Comparison of ENCODE assay signal across 1 cellular context in the genomic region with DNA sequence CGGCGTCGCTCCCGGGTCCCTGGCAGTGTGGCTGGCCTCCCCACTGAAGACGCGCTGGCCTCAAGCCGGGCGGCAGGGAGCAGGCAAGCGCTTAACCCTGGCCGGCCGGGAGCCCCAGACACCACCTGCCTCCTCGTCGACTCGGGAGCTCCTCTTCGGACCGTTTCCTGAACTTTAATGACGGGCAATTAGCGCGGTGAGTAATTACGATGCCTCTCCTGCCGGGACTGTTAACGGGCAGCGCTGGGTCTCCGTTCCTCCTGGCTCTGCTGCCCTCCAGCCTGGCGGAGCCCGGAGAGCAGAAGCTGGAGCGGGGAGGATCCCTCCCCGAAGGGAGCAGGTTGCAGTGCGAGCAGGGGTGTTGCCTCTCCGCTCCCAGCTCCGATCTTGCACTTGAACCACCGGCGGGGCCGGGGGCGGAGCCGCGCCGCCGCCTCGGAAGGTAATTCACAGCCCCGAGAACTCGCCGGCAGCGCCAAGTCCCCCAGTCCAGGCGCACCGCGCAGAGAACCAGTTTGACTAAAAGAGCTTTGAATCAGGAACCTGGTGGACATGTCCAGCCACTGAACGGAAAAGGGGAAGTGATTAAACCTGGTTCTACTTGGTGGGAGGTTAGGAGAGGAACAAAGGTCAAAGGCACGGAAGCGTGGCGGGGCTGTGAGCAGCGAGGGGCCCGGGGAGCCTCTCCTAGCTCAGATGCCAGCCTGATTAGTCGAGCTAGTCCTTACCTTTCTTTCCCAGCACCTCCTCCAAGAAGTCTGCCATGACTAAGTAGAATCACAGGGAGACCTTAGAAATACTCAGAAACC.
TF ChIP-seq lines count a peak whose summit lies in the region.

No MANE protein-coding gene starts in this region.

TF ChIP-seq in HepG2, 621 proteins besides CTCF, POLR2A, EP300 and RAD21 (continued from another document and continues in another):
- TF ChIP-seq, protein P1, sequence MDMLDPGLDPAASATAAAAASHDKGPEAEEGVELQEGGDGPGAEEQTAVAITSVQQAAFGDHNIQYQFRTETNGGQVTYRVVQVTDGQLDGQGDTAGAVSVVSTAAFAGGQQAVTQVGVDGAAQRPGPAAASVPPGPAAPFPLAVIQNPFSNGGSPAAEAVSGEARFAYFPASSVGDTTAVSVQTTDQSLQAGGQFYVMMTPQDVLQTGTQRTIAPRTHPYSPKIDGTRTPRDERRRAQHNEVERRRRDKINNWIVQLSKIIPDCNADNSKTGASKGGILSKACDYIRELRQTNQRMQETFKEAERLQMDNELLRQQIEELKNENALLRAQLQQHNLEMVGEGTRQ (IDR thresholded peaks at IDR 0.05; ENCODE audit: low read depth, low read length), result no peak
- TF ChIP-seq, protein P1 (CRISPR knock-in tag; IDR thresholded peaks at IDR 0.05; ENCODE audit: borderline replicate concordance), result no peak
- TF ChIP-seq NR2F2 (IDR thresholded peaks at IDR 0.05; ENCODE audit: borderline replicate concordance, low read depth) (no peak), MBNL3 (CRISPR knock-in tag; conservative IDR thresholded peaks at IDR 0.05) (no peak), ATF1 (CRISPR knock-in tag; IDR thresholded peaks at IDR 0.05) (no peak), TOPORS (CRISPR knock-in tag; IDR thresholded peaks at IDR 0.05) (no peak; the same call in 1 of the 2 replicates), JUND (CRISPR knock-in tag; IDR thresholded peaks at IDR 0.05) (peak; percentile 17; the same call in 1 of the 2 replicates), ZNF660 (CRISPR knock-in tag; IDR thresholded peaks at IDR 0.05; ENCODE audit: borderline replicate concordance, low read depth) (no peak), PLRG1 (conservative IDR thresholded peaks at IDR 0.05) (no peak), RORA (CRISPR knock-in tag; IDR thresholded peaks at IDR 0.05) (no peak), ZBTB38 (CRISPR knock-in tag; IDR thresholded peaks at IDR 0.05) (no peak), GATAD2A (CRISPR knock-in tag; IDR thresholded peaks at IDR 0.05) (no peak; the same call in 1 of the 2 replicates), ARNT2 (CRISPR knock-in tag; IDR thresholded peaks at IDR 0.05; ENCODE audit: low read depth) (no peak), ZNF598 (CRISPR knock-in tag; IDR thresholded peaks at IDR 0.05; ENCODE audit: borderline replicate concordance) (no peak; the same call in 1 of the 2 replicates), ZNF484 (CRISPR knock-in tag; IDR thresholded peaks at IDR 0.05; ENCODE audit: borderline replicate concordance, low read depth) (no peak), ZNF446 (CRISPR knock-in tag; IDR thresholded peaks at IDR 0.05) (no peak), ZFP36L2 (CRISPR knock-in tag; IDR thresholded peaks at IDR 0.05) (no peak), U2AF2 (IDR thresholded peaks at IDR 0.05; ENCODE audit: low read depth, low read length) (no peak), TMF1 (CRISPR knock-in tag; IDR thresholded peaks at IDR 0.05; ENCODE audit: low read depth) (no peak), TCF7L2 (IDR thresholded peaks at IDR 0.05; ENCODE audit: low read depth, low read length) (no peak), ELF4 (CRISPR knock-in tag; IDR thresholded peaks at IDR 0.05; ENCODE audit: borderline replicate concordance) (no peak), KAT2B (IDR thresholded peaks at IDR 0.05; ENCODE audit: borderline replicate concordance, low read depth, low read length) (no peak), HHEX (CRISPR knock-in tag; IDR thresholded peaks at IDR 0.05) (no peak), ZNF354B (CRISPR knock-in tag; IDR thresholded peaks at IDR 0.05) (no peak), CHD4 (IDR thresholded peaks at IDR 0.05; ENCODE audit: borderline replicate concordance, low read length) (no peak), CEBPG (CRISPR knock-in tag; IDR thresholded peaks at IDR 0.05) (no peak), MLLT10 (CRISPR knock-in tag; IDR thresholded peaks at IDR 0.05) (no peak), KMT2A (CRISPR knock-in tag; IDR thresholded peaks at IDR 0.05) (peak; percentile 83; the same call in 1 of the 2 replicates), NCOR1 (IDR thresholded peaks at IDR 0.05; ENCODE audit: borderline replicate concordance, low read length) (peak; percentile 54), PHF20 (CRISPR knock-in tag; IDR thresholded peaks at IDR 0.05) (0 out of 2 replicates have a peak, but pooled peaks have one; percentile 12), ZNF563 (CRISPR knock-in tag; IDR thresholded peaks at IDR 0.05) (0 out of 2 replicates have a peak, but pooled peaks have one; percentile 27), KDM5B (CRISPR knock-in tag; IDR thresholded peaks at IDR 0.05; ENCODE audit: borderline replicate concordance) (peak; percentile 70; the same call in 1 of the 2 replicates), ZNF253 (CRISPR knock-in tag; IDR thresholded peaks at IDR 0.05; ENCODE audit: borderline replicate concordance) (no peak), ZNF331 (CRISPR knock-in tag; IDR thresholded peaks at IDR 0.05) (peak; percentile 33; the same call in 1 of the 2 replicates), PRPF4 (IDR thresholded peaks at IDR 0.05; ENCODE audit: low read depth, low read length, poor library complexity, severe bottlenecking) (no peak), ZNF546 (CRISPR knock-in tag; conservative IDR thresholded peaks at IDR 0.05) (no peak), RXRB (CRISPR knock-in tag; IDR thresholded peaks at IDR 0.05; ENCODE audit: borderline replicate concordance) (no peak), ZNF24 (IDR thresholded peaks at IDR 0.05) (no peak), MZF1 (CRISPR knock-in tag; IDR thresholded peaks at IDR 0.05; ENCODE audit: borderline replicate concordance) (no peak), ZNF143 (CRISPR knock-in tag; IDR thresholded peaks at IDR 0.05) (no peak), ZNF34 (CRISPR knock-in tag; IDR thresholded peaks at IDR 0.05; ENCODE audit: borderline replicate concordance) (no peak), FOXA3 (CRISPR knock-in tag; IDR thresholded peaks at IDR 0.05) (no peak), IKZF4 (CRISPR knock-in tag; IDR thresholded peaks at IDR 0.05; ENCODE audit: borderline replicate concordance, low read depth, not compliant biosample characterization) (no peak), MIER2 (CRISPR knock-in tag; IDR thresholded peaks at IDR 0.05) (no peak), POGZ (CRISPR knock-in tag; IDR thresholded peaks at IDR 0.05) (no peak; the same call in 1 of the 2 replicates), HMG20A (CRISPR knock-in tag; IDR thresholded peaks at IDR 0.05; ENCODE audit: borderline replicate concordance) (no peak), NFYC (CRISPR knock-in tag; IDR thresholded peaks at IDR 0.05) (no peak)
- TF ChIP-seq, protein P2, sequence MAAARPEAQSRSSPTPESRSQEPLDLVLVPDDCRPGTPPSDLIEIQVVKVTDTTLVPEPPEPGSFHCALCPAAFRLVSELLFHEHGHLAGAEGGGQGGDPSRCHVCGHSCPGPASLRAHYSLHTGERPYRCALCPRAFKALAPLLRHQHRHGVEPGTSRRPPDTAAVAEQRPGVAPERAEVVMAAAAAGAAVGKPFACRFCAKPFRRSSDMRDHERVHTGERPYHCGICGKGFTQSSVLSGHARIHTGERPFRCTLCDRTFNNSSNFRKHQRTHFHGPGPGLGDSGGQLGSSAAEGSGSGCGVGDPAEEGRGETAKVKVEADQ (CRISPR knock-in tag; IDR thresholded peaks at IDR 0.05; ENCODE audit: borderline replicate concordance), result no peak
- TF ChIP-seq, protein P3, sequence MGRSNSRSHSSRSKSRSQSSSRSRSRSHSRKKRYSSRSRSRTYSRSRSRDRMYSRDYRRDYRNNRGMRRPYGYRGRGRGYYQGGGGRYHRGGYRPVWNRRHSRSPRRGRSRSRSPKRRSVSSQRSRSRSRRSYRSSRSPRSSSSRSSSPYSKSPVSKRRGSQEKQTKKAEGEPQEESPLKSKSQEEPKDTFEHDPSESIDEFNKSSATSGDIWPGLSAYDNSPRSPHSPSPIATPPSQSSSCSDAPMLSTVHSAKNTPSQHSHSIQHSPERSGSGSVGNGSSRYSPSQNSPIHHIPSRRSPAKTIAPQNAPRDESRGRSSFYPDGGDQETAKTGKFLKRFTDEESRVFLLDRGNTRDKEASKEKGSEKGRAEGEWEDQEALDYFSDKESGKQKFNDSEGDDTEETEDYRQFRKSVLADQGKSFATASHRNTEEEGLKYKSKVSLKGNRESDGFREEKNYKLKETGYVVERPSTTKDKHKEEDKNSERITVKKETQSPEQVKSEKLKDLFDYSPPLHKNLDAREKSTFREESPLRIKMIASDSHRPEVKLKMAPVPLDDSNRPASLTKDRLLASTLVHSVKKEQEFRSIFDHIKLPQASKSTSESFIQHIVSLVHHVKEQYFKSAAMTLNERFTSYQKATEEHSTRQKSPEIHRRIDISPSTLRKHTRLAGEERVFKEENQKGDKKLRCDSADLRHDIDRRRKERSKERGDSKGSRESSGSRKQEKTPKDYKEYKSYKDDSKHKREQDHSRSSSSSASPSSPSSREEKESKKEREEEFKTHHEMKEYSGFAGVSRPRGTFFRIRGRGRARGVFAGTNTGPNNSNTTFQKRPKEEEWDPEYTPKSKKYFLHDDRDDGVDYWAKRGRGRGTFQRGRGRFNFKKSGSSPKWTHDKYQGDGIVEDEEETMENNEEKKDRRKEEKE (IDR thresholded peaks at IDR 0.05), result no peak
- TF ChIP-seq, protein P4, sequence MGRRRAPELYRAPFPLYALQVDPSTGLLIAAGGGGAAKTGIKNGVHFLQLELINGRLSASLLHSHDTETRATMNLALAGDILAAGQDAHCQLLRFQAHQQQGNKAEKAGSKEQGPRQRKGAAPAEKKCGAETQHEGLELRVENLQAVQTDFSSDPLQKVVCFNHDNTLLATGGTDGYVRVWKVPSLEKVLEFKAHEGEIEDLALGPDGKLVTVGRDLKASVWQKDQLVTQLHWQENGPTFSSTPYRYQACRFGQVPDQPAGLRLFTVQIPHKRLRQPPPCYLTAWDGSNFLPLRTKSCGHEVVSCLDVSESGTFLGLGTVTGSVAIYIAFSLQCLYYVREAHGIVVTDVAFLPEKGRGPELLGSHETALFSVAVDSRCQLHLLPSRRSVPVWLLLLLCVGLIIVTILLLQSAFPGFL (CRISPR knock-in tag; IDR thresholded peaks at IDR 0.05), result no peak
- TF ChIP-seq, protein P5, sequence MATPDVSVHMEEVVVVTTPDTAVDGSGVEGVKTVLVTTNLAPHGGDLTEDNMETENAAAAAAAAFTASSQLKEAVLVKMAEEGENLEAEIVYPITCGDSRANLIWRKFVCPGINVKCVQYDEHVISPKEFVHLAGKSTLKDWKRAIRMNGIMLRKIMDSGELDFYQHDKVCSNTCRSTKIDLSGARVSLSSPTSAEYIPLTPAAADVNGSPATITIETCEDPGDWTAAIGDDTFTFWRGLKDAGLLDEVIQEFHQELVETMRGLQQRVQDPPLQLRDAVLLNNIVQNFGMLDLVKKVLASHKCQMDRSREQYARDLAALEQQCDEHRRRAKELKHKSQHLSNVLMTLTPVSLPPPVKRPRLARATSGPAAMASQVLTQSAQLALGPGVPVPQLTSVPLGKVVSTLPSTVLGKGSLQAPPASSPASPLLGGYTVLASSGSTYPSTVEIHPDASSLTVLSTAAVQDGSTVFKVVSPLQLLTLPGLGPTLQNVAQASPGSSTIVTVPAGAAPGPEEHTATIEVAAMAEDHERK (CRISPR knock-in tag; IDR thresholded peaks at IDR 0.05; ENCODE audit: low read depth), result no peak
- TF ChIP-seq, protein P6, sequence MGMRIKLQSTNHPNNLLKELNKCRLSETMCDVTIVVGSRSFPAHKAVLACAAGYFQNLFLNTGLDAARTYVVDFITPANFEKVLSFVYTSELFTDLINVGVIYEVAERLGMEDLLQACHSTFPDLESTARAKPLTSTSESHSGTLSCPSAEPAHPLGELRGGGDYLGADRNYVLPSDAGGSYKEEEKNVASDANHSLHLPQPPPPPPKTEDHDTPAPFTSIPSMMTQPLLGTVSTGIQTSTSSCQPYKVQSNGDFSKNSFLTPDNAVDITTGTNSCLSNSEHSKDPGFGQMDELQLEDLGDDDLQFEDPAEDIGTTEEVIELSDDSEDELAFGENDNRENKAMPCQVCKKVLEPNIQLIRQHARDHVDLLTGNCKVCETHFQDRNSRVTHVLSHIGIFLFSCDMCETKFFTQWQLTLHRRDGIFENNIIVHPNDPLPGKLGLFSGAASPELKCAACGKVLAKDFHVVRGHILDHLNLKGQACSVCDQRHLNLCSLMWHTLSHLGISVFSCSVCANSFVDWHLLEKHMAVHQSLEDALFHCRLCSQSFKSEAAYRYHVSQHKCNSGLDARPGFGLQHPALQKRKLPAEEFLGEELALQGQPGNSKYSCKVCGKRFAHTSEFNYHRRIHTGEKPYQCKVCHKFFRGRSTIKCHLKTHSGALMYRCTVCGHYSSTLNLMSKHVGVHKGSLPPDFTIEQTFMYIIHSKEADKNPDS (CRISPR knock-in tag; IDR thresholded peaks at IDR 0.05), result no peak
- TF ChIP-seq, protein P7, sequence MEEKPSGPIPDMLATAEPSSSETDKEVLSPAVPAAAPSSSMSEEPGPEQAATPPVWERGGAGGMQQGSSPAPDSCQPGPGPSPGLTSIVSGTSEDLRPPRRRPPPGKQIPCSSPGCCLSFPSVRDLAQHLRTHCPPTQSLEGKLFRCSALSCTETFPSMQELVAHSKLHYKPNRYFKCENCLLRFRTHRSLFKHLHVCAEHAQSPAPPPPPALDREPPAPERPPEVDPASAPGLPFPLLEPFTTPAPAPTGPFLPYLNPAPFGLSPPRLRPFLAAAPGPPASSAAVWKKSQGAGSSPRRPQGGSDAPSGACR (CRISPR knock-in tag; IDR thresholded peaks at IDR 0.05), result peak; percentile 68; the same call in 1 of the 2 replicates
- TF ChIP-seq, protein P8, sequence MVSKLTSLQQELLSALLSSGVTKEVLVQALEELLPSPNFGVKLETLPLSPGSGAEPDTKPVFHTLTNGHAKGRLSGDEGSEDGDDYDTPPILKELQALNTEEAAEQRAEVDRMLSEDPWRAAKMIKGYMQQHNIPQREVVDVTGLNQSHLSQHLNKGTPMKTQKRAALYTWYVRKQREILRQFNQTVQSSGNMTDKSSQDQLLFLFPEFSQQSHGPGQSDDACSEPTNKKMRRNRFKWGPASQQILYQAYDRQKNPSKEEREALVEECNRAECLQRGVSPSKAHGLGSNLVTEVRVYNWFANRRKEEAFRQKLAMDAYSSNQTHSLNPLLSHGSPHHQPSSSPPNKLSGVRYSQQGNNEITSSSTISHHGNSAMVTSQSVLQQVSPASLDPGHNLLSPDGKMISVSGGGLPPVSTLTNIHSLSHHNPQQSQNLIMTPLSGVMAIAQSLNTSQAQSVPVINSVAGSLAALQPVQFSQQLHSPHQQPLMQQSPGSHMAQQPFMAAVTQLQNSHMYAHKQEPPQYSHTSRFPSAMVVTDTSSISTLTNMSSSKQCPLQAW (CRISPR knock-in tag; IDR thresholded peaks at IDR 0.05), result peak; percentile 16; the same call in 1 of the 2 replicates
- TF ChIP-seq, protein P9, sequence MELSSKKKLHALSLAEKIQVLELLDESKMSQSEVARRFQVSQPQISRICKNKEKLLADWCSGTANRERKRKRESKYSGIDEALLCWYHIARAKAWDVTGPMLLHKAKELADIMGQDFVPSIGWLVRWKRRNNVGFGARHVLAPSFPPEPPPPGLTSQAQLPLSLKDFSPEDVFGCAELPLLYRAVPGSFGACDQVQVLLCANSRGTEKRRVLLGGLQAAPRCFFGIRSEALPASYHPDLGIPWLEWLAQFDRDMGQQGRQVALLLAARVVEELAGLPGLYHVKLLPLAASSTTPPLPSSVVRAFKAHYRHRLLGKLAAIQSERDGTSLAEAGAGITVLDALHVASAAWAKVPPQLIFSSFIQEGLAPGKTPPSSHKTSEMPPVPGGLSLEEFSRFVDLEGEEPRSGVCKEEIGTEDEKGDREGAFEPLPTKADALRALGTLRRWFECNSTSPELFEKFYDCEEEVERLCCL (CRISPR knock-in tag; IDR thresholded peaks at IDR 0.05; ENCODE audit: borderline replicate concordance), result no peak
